Comparison of ENCODE assay signal across 19 cellular contexts in genomic region chr14:103623308-103623707, GRCh38.
"Had no signal": no experiment of that assay in that cellular context is flagged by ENCODE, and none has a peak within 500 bp of the region (broad histone marks: within the 10 kb centered on the region; RNA-seq: fewer than 3 reads in every experiment).

No MANE protein-coding gene starts in this region.

- H3K9me3 Mint-ChIP-seq: activated B cell treated with CpG ODN at 0.5 μM for 24 hours; activated CD4-positive, alpha-beta memory T cell treated with anti-CD3 and anti-CD28 coated beads, Interleukin-2, amount 10 ng/mL, durations not matched to agents 7 days and 5 days; activated CD4-positive, alpha-beta T cell treated with anti-CD3 and anti-CD28 coated beads, Interleukin-2, amount 10 ng/mL, durations not matched to agents 24 days and 14 days; activated naive CD4-positive, alpha-beta T cell treated with anti-CD3 and anti-CD28 coated beads, Interleukin-2, amount 10 ng/mL, durations not matched to agents 7 days and 5 days; activated naive CD8-positive, alpha-beta T cell treated with anti-CD3 and anti-CD28 coated beads for 36 hours; activated T-helper 2 cell treated with anti-CD3 and anti-CD28 coated beads, Interferon-gamma antibody, Interleukin-2, Interleukin-4, amounts not matched to agents 10 μg/mL and 5 μg/mL and 100 μg/mL, durations not matched to agents 14 hours and 24 hours and 36 hours; T-helper 1 cell treated with Interleukin-12 subunit alpha and Interleukin-12 subunit beta and Interleukin-4 antibody, amounts not matched to agents 30 μg/mL and 1 μg/mL, for 36 hours had no signal

- H3K27ac Mint-ChIP-seq: activated B cell treated with CpG ODN at 0.5 μM for 24 hours; activated CD4-positive, alpha-beta memory T cell treated with anti-CD3 and anti-CD28 coated beads, Interleukin-2, amount 10 ng/mL, durations not matched to agents 7 days and 5 days; activated CD4-positive, alpha-beta T cell treated with anti-CD3 and anti-CD28 coated beads, Interleukin-2, amount 10 ng/mL, durations not matched to agents 24 days and 14 days; activated naive CD4-positive, alpha-beta T cell treated with anti-CD3 and anti-CD28 coated beads, Interleukin-2, amount 10 ng/mL, durations not matched to agents 7 days and 5 days; activated naive CD8-positive, alpha-beta T cell treated with anti-CD3 and anti-CD28 coated beads for 36 hours; T-helper 1 cell treated with Interleukin-12 subunit alpha and Interleukin-12 subunit beta and Interleukin-4 antibody, amounts not matched to agents 30 μg/mL and 1 μg/mL, for 36 hours had no signal

- DNase-seq: activated CD4-positive, alpha-beta memory T cell treated with anti-CD3 and anti-CD28 coated beads, Interleukin-2, amount 10 ng/mL, durations not matched to agents 7 days and 5 days; activated CD4-positive, alpha-beta T cell treated with anti-CD3 and anti-CD28 coated beads for 1 hour; activated CD4-positive, alpha-beta T cell treated with anti-CD3 and anti-CD28 coated beads, Interleukin-2, amount 10 ng/mL, durations not matched to agents 24 days and 14 days; activated gamma-delta T cell treated with Interleukin-2 at 50 U/mL for 16 hours; activated naive CD4-positive, alpha-beta T cell treated with anti-CD3 and anti-CD28 coated beads, Interleukin-2, amount 10 ng/mL, durations not matched to agents 7 days and 5 days; activated naive CD8-positive, alpha-beta T cell treated with anti-CD3 and anti-CD28 coated beads for 36 hours; activated T-cell treated with anti-CD3 and anti-CD28 coated beads for 4 hours; activated T-cell treated with anti-CD3 and anti-CD28 coated beads, Interleukin-2, amount 50 U/mL, for 48 hours; MM.1S; NCI-H1105 treated with DMSO at 0.1 percent for 48 hours; NCI-H1436 treated with DMSO at 0.1 percent for 48 hours; NCI-H2081; NCI-H510A treated with DMSO at 0.1 percent for 48 hours; NCI-H69; PC-9; SHP77 treated with DMSO at 0.1 percent for 48 hours had no signal

- H3K4me3 Mint-ChIP-seq: activated B cell treated with CpG ODN at 0.5 μM for 24 hours; activated CD4-positive, alpha-beta memory T cell treated with anti-CD3 and anti-CD28 coated beads, Interleukin-2, amount 10 ng/mL, durations not matched to agents 7 days and 5 days; activated CD4-positive, alpha-beta T cell treated with anti-CD3 and anti-CD28 coated beads, Interleukin-2, amount 10 ng/mL, durations not matched to agents 24 days and 14 days; activated naive CD4-positive, alpha-beta T cell treated with anti-CD3 and anti-CD28 coated beads, Interleukin-2, amount 10 ng/mL, durations not matched to agents 7 days and 5 days; activated naive CD8-positive, alpha-beta T cell treated with anti-CD3 and anti-CD28 coated beads for 36 hours; T-helper 1 cell treated with Interleukin-12 subunit alpha and Interleukin-12 subunit beta and Interleukin-4 antibody, amounts not matched to agents 30 μg/mL and 1 μg/mL, for 36 hours had no signal

- H3K36me3 Mint-ChIP-seq: activated naive CD4-positive, alpha-beta T cell treated with anti-CD3 and anti-CD28 coated beads, Interleukin-2, amount 10 ng/mL, durations not matched to agents 7 days and 5 days; activated naive CD8-positive, alpha-beta T cell treated with anti-CD3 and anti-CD28 coated beads for 36 hours had no signal

- H3K4me3 ChIP-seq: PC-9 had no signal

- H2AFZ ChIP-seq: PC-9 had no signal

- H3K27me3 Mint-ChIP-seq: activated B cell treated with CpG ODN at 0.5 μM for 24 hours had no signal
